18 cellular contexts compared by ENCODE assay signal in genomic region chr3:106121491-106122289, GRCh38.
DNase-seq lines count a peak whose midpoint lies in the region; ATAC-seq and TF ChIP-seq lines count a peak whose summit lies in the region.
"Had no signal": no experiment of that assay in that cellular context is flagged by ENCODE, and none has a peak within 500 bp of the region (broad histone marks: within the 10 kb centered on the region; RNA-seq: fewer than 3 reads in every experiment).

No MANE protein-coding gene starts in this region.

- H3K79me2 ChIP-seq in OCI-LY7 (ENCODE audit: insufficient read depth, low read depth, low read length), result no peaks in the 10 kb centered on the region

- no peak for ATAC-seq in activated naive CD8-positive, alpha-beta T cell treated with anti-CD3 and anti-CD28 coated beads, Interleukin-2, amount 50 U/mL, for 24 hours
- no peak for ATAC-seq in HG02642 (IDR thresholded peaks at IDR 0.05; ENCODE audit: poor library complexity, unreplicated experiment)

- no peaks in the 10 kb centered on the region for H3K27me3 Mint-ChIP-seq in activated naive CD8-positive, alpha-beta T cell
- H3K27me3 Mint-ChIP-seq in activated naive CD8-positive, alpha-beta T cell treated with anti-CD3 and anti-CD28 coated beads, Interleukin-2, amount 50 U/mL, for 24 hours, result peaks cover 2% of the 10 kb centered on the region
- H3K27me3 Mint-ChIP-seq in chondrocyte (ENCODE audit: low read depth), result no peaks in the 10 kb centered on the region

- H3K4me1 Mint-ChIP-seq in activated naive CD8-positive, alpha-beta T cell (ENCODE audit: low read depth), result peaks cover 25% of the 10 kb centered on the region
- peaks cover 33% of the 10 kb centered on the region for H3K4me1 Mint-ChIP-seq in activated naive CD8-positive, alpha-beta T cell treated with anti-CD3 and anti-CD28 coated beads, Interleukin-2, amount 50 U/mL, for 24 hours
- peaks cover 27% of the 10 kb centered on the region for H3K4me1 Mint-ChIP-seq in chondrocyte (ENCODE audit: low read depth)

- no peak for DNase-seq in activated naive CD8-positive, alpha-beta T cell treated with anti-CD3 and anti-CD28 coated beads, Interleukin-2, amount 50 U/mL, for 24 hours
- DNase-seq in OCI-LY7 (ENCODE audit: low spot score) (peak; percentile 5), chondrocyte (ENCODE audit: low spot score) (no peak), germinal center (ENCODE audit: low spot score) (no peak), substantia nigra (lab: John Stamatoyannopoulos, UW) (no peak)
- DNase-seq in effector CD4-positive, alpha-beta T cell, result no peak
- DNase-seq: GF-D8, GM23248, HCEC 1CT, KG1, MM.1S, NCI-H1105, NCI-H1694, NCI-H2227 treated with DMSO at 0.1 percent for 48 hours, NCI-H524 treated with DMSO at 0.1 percent for 48 hours had no signal

- intact Hi-C loops in OCI-LY7 (cut with micrococcal nuclease; ENCODE audit: unreplicated experiment), result loop anchor here (5.0 kb wide), 1 partner anchor 434 kb away; no protein-coding TSS in a partner anchor

- H3K27ac ChIP-seq in OCI-LY7 (ENCODE audit: low read depth, low read length, poor library complexity, severe bottlenecking), result no peak overlapping the region
- no peak overlapping the region for H3K27ac ChIP-seq in substantia nigra (ENCODE audit: low read depth, low read length, poor library complexity, severe bottlenecking)
- H3K27ac ChIP-seq: BLaER1 treated with 17β-estradiol and CSF1 and Interleukin-3, amounts not matched to agents 10 nM and 100 nM; GM23248 had no signal

- peaks cover 3% of the 10 kb centered on the region for H3K9me3 Mint-ChIP-seq in activated naive CD8-positive, alpha-beta T cell (ENCODE audit: low read depth)
- H3K9me3 Mint-ChIP-seq in activated naive CD8-positive, alpha-beta T cell treated with anti-CD3 and anti-CD28 coated beads, Interleukin-2, amount 50 U/mL, for 24 hours, result peaks cover 4% of the 10 kb centered on the region
- no peaks in the 10 kb centered on the region for H3K9me3 Mint-ChIP-seq in chondrocyte (ENCODE audit: low read depth)

- POLR2A ChIA-PET in OCI-LY7 (lab: Charles Lee), result interaction anchor here (1.0 to 1.6 kb wide), 3 partner anchors 29 to 299 kb away, joined by 3 to 5 read pairs (median 3); no protein-coding TSS in a partner anchor

- no peak overlapping the region for H3K4me2 ChIP-seq in OCI-LY7 (ENCODE audit: low read length)
- H3K4me2 ChIP-seq: BLaER1 treated with 17β-estradiol and CSF1 and Interleukin-3, amounts not matched to agents 10 nM and 100 nM had no signal

- no peak overlapping the region for H3K4me3 Mint-ChIP-seq in activated naive CD8-positive, alpha-beta T cell
- no peak overlapping the region for H3K4me3 Mint-ChIP-seq in activated naive CD8-positive, alpha-beta T cell treated with anti-CD3 and anti-CD28 coated beads, Interleukin-2, amount 50 U/mL, for 24 hours
- H3K4me3 Mint-ChIP-seq in chondrocyte (ENCODE audit: unreplicated experiment), result no peak overlapping the region

- TF ChIP-seq CTCF in OCI-LY7 (conservative IDR thresholded peaks at IDR 0.05; ENCODE audit: low read length), result peak; percentile 61
- TF ChIP-seq CTCF in chondrocyte (IDR thresholded peaks at IDR 0.05), result peak; percentile 54

- BruUV-seq in OCI-LY7 (replicated peaks; lab: Mats Ljungman, UMichigan), result no TSS peak

- H3K9me3 ChIP-seq in OCI-LY7 (ENCODE audit: low read length), result no peaks in the 10 kb centered on the region
- H3K9me3 ChIP-seq: BLaER1 treated with 17β-estradiol and CSF1 and Interleukin-3, amounts not matched to agents 10 nM and 100 nM had no signal

- CTCF ChIA-PET in OCI-LY7 (lab: Charles Lee; ENCODE audit: unreplicated experiment), result no interaction called here

- no peaks in the 10 kb centered on the region for H4K20me1 ChIP-seq in OCI-LY7 (ENCODE audit: insufficient read depth, low read length)
- H4K20me1 ChIP-seq: BLaER1 treated with 17β-estradiol and CSF1 and Interleukin-3, amounts not matched to agents 10 nM and 100 nM had no signal

- H2AFZ ChIP-seq in OCI-LY7 (ENCODE audit: low read length), result no peak overlapping the region
- H2AFZ ChIP-seq: GM23248 had no signal

- no peaks in the 10 kb centered on the region for H3K36me3 ChIP-seq in OCI-LY7 (ENCODE audit: insufficient read depth, low read length)
- H3K36me3 ChIP-seq: BLaER1 treated with 17β-estradiol and CSF1 and Interleukin-3, amounts not matched to agents 10 nM and 100 nM had no signal

- H3K4me1 ChIP-seq in OCI-LY7 (ENCODE audit: insufficient read depth, low read length, poor library complexity, severe bottlenecking), result no peaks in the 10 kb centered on the region

- H3K27ac Mint-ChIP-seq in activated naive CD8-positive, alpha-beta T cell, result peak overlapping the region; percentile 23
- H3K27ac Mint-ChIP-seq in activated naive CD8-positive, alpha-beta T cell treated with anti-CD3 and anti-CD28 coated beads, Interleukin-2, amount 50 U/mL, for 24 hours, result no peak overlapping the region
- no peak overlapping the region for H3K27ac Mint-ChIP-seq in chondrocyte (ENCODE audit: unreplicated experiment)

- no peak overlapping the region for H3K4me3 ChIP-seq in OCI-LY7 (ENCODE audit: low read depth, low read length, poor library complexity, severe bottlenecking)
- H3K4me3 ChIP-seq: BLaER1 treated with 17β-estradiol and CSF1 and Interleukin-3, amounts not matched to agents 10 nM and 100 nM; GM23248 had no signal

- H3K9me2 ChIP-seq in OCI-LY7 (ENCODE audit: insufficient read depth, low read length), result no peaks in the 10 kb centered on the region

- no peaks in the 10 kb centered on the region for H3K36me3 Mint-ChIP-seq in activated naive CD8-positive, alpha-beta T cell
- H3K36me3 Mint-ChIP-seq in activated naive CD8-positive, alpha-beta T cell treated with anti-CD3 and anti-CD28 coated beads, Interleukin-2, amount 50 U/mL, for 24 hours (ENCODE audit: low read depth), result peaks cover 8% of the 10 kb centered on the region
- no peaks in the 10 kb centered on the region for H3K36me3 Mint-ChIP-seq in chondrocyte (ENCODE audit: low read depth)
